In genomic region chr10:13792011-13792410, GRCh38 we compare ENCODE assay signal across 17 cellular contexts.
DNase-seq lines count a peak whose midpoint lies in the region; ATAC-seq lines count a peak whose summit lies in the region.
"Had no signal": no experiment of that assay in that cellular context is flagged by ENCODE, and none has a peak within 500 bp of the region (broad histone marks: within the 10 kb centered on the region; RNA-seq: fewer than 3 reads in every experiment).

No MANE protein-coding gene starts in this region.

- H2BK120ac ChIP-seq in mesenchymal stem cell (ENCODE audit: low read depth, low read length) = no peak overlapping the region

- H3K4me2 ChIP-seq in mesenchymal stem cell (ENCODE audit: low read length, poor library complexity, severe bottlenecking) = no peak overlapping the region

- H3K4me3 ChIP-seq in mesenchymal stem cell (ENCODE audit: insufficient read depth in 1 of 2, low read depth in 1 of 2, low read length in 2 of 2) = no peak overlapping the region

- intact Hi-C loops in Right ventricle myocardium inferior (cut with DNase I) = no loop called here

- WGBS in mesenchymal stem cell = 96% methylated on average over 5 of the region's 5 CpGs

- no peaks in the 10 kb centered on the region for H3K27me3 ChIP-seq in mesenchymal stem cell (ENCODE audit: control insufficient read depth in 1 of 2, insufficient read depth in 1 of 2, low read length in 2 of 2)

- no peak overlapping the region for H3K14ac ChIP-seq in mesenchymal stem cell (ENCODE audit: low read length in 2 of 2)

- H4K91ac ChIP-seq in mesenchymal stem cell (ENCODE audit: low read length) = no peak overlapping the region

- peaks cover 2% of the 10 kb centered on the region for H3K79me1 ChIP-seq in mesenchymal stem cell (replicated peaks; ENCODE audit: low read length, poor library complexity, severe bottlenecking)

- H3K18ac ChIP-seq in mesenchymal stem cell (ENCODE audit: low read depth in 1 of 2, low read length in 2 of 2) = no peak overlapping the region

- H3K4ac ChIP-seq in mesenchymal stem cell (ENCODE audit: low read depth in 1 of 2, low read length in 2 of 2) = no peak overlapping the region

- H2BK15ac ChIP-seq in mesenchymal stem cell (ENCODE audit: low read depth, poor library complexity, severe bottlenecking) = no peak overlapping the region

- H3K9ac ChIP-seq in mesenchymal stem cell (ENCODE audit: low read length) = no peak overlapping the region

- peaks cover 29 to 32% of the 10 kb centered on the region in 2 experiments for H3K36me3 ChIP-seq in mesenchymal stem cell (ENCODE audit: control insufficient read depth in 1 of 2, insufficient read depth in 2 of 2, low read depth in 1 of 2, low read length in 2 of 2)

- H3K4me1 ChIP-seq in mesenchymal stem cell (ENCODE audit: control insufficient read depth, insufficient read depth, low read depth, low read length) = peaks cover 18% of the 10 kb centered on the region

- H4K8ac ChIP-seq in mesenchymal stem cell (ENCODE audit: low read length) = no peak overlapping the region

- H2AK5ac ChIP-seq in mesenchymal stem cell (ENCODE audit: low read length, severe bottlenecking) = no peak overlapping the region

- no peak overlapping the region for H2BK12ac ChIP-seq in mesenchymal stem cell (ENCODE audit: low read length in 2 of 2)

- ATAC-seq in Right ventricle myocardium inferior (peak; percentile 58), GM18870 (IDR thresholded peaks at IDR 0.05; ENCODE audit: unreplicated experiment) (no peak), GM18520 (IDR thresholded peaks at IDR 0.05; ENCODE audit: unreplicated experiment) (no peak)
- ATAC-seq: activated T-cell treated with anti-CD3 and anti-CD28 coated beads, Interleukin-2, amount 50 U/mL, for 4 hours; WTC11 had no signal

- H3K9me3 ChIP-seq in mesenchymal stem cell (ENCODE audit: control insufficient read depth, low read length) = no peaks in the 10 kb centered on the region

- in situ Hi-C loops in Caki2 (cut with HindIII; ENCODE audit: low pct_unique_long_range_greater_than_20kb, low sequenced_read_pairs) = no loop called here

- H3K23ac ChIP-seq in mesenchymal stem cell (ENCODE audit: low read length in 2 of 2) = no peak overlapping the region

- H3K27ac ChIP-seq in mesenchymal stem cell (ENCODE audit: low read length, poor library complexity, severe bottlenecking) = no peak overlapping the region
- H3K27ac ChIP-seq: epithelial cell of prostate had no signal

- no peak overlapping the region for H2AFZ ChIP-seq in mesenchymal stem cell (ENCODE audit: low read depth, low read length)

- DNase-seq in Caki2 (ENCODE audit: low read depth) = peak; percentile 31
- DNase-seq in NCI-H2029 (lab: John Stamatoyannopoulos, UW) = peak; percentile 69
- peak; percentile 82 for DNase-seq in Right ventricle myocardium inferior (ENCODE audit: missing footprints)
- peak; percentile 83 for DNase-seq in myocyte (ENCODE audit: low read depth)
- DNase-seq in stimulated activated CD4-positive, alpha-beta T cell treated with anti-CD3 and anti-CD28 coated beads, Interleukin-4, amount 100 ng/mL, for 1 hour = no peak
- no peak for DNase-seq in mesenchymal stem cell
- DNase-seq: activated CD4-positive, alpha-beta memory T cell treated with anti-CD3 and anti-CD28 coated beads, Interleukin-2, amount 10 ng/mL, durations not matched to agents 7 days and 5 days; activated T-cell treated with anti-CD3 and anti-CD28 coated beads, Interleukin-2, amount 50 U/mL, for 4 hours; CD8-positive, alpha-beta memory T cell; foreskin melanocyte; NCI-H1436 treated with DMSO at 0.1 percent for 48 hours; NCI-H510A treated with DMSO at 0.1 percent for 48 hours; SHP77 treated with DMSO at 0.1 percent for 48 hours had no signal

- no peak overlapping the region for H2BK5ac ChIP-seq in mesenchymal stem cell (ENCODE audit: low read depth, low read length, poor library complexity, severe bottlenecking)

Comparison
In these comparisons a context has a peak if more than half of its experiments do, and no peak if none do; other contexts are left out.
1. DNase-seq: peak in Caki2 (single experiment), NCI-H2029 (single experiment), Right ventricle myocardium inferior (single experiment) and myocyte (single experiment); none in stimulated activated CD4-positive, alpha-beta T cell treated with anti-CD3 and anti-CD28 coated beads, Interleukin-4, amount 100 ng/mL, for 1 hour (single experiment) and mesenchymal stem cell (single experiment).